Comparison of ENCODE assay signal across 8 cellular contexts in the genomic region with DNA sequence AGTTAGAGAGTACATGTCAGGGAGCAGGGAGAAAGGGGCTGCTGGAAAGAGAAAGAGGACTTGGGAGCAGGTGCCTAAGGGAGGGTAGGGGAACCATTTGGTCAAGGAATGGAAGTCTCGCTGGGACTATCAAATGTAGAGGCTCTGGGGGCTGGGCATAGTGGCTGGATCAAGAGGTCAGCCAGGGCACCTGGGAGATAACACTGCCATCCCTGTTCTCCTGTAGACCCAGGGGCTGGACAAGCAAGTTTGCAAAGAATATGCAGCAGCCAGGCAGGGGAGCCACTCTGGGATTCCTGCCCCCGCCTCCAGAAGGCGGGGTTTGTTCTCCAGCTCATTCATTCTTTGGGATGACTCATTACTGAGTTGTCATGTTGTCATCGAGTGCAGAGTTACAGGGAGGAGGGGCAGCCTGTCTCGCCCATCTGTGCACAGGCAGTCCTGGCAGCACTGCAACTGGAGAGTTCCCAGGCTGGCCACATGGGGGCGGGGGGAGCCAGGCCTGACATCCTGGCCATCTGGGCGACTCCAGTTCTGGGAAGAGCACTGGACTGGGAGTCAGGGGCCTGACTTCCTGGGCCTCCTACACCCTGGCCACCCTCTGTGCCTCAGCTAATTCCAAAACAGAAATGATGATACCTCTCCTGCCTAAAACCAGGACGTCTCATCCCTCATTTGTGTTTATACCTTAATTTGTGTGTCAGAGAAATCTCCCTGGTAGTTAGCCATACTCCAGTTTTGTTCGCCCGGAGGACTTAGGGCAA. TPM values are rescaled to one million over a fixed set of nuclear protein-coding genes. Genes with fewer than 3 reads are reported as not detected.
DNase-seq lines count a peak whose midpoint lies in the region; ATAC-seq and TF ChIP-seq lines count a peak whose summit lies in the region.

No MANE protein-coding gene starts in this region.

- no peak overlapping the region for H3K27ac ChIP-seq in DOHH2 (ENCODE audit: low read depth, low read length)
- no peak overlapping the region for H3K27ac ChIP-seq in Peyer's patch
- H3K27ac ChIP-seq in esophagus squamous epithelium: no peak overlapping the region

- intact Hi-C loops in esophagus squamous epithelium (cut with DNase I): no loop called here

- peak overlapping the region in 1 of 2 donors; percentile 78 for H3K27ac Mint-ChIP-seq in natural killer cell treated with Interleukin-12 subunit alpha and Interleukin-12 subunit beta and Interleukin-15 and Interleukin-18, amount 100 ng/mL, for 72 hours

- H3K4me1 Mint-ChIP-seq in activated T-cell treated with anti-CD3 and anti-CD28 coated beads, Interleukin-2, amount 50 U/mL, for 4 hours (ENCODE audit: low read depth): peaks cover 8% of the 10 kb centered on the region
- peaks cover 11 to 19% of the 10 kb centered on the region in 2 donors for H3K4me1 Mint-ChIP-seq in natural killer cell treated with Interleukin-12 subunit alpha and Interleukin-12 subunit beta and Interleukin-15 and Interleukin-18, amount 100 ng/mL, for 72 hours (ENCODE audit: low read depth in 2 of 2)

- H3K9me3 Mint-ChIP-seq in activated T-cell treated with anti-CD3 and anti-CD28 coated beads, Interleukin-2, amount 50 U/mL, for 4 hours: no peaks in the 10 kb centered on the region
- H3K9me3 Mint-ChIP-seq in natural killer cell treated with Interleukin-12 subunit alpha and Interleukin-12 subunit beta and Interleukin-15 and Interleukin-18, amount 100 ng/mL, for 72 hours: no peaks in the 10 kb centered on the region

- no peak overlapping the region for H3K4me2 ChIP-seq in DOHH2 (ENCODE audit: low read length)

- no peaks in the 10 kb centered on the region for H4K20me1 ChIP-seq in DOHH2 (ENCODE audit: control insufficient read depth, insufficient read depth, low read depth, low read length)

- no peak overlapping the region for H3K4me3 ChIP-seq in DOHH2 (ENCODE audit: low read length)
- no peak overlapping the region for H3K4me3 ChIP-seq in Peyer's patch
- H3K4me3 ChIP-seq in esophagus squamous epithelium: no peak overlapping the region

- H3K4me1 ChIP-seq in DOHH2 (ENCODE audit: control insufficient read depth, low read length) (no peaks in the 10 kb centered on the region), Peyer's patch (peaks cover 0 to 5% (median 2%) of the 10 kb centered on the region in 4 donors), esophagus squamous epithelium (peaks cover 3 to 13% (median 8%) of the 10 kb centered on the region in 3 donors)

- H3K36me3 ChIP-seq in DOHH2 (ENCODE audit: control insufficient read depth, low read length): no peaks in the 10 kb centered on the region
- H3K36me3 ChIP-seq in Peyer's patch: no peaks in the 10 kb centered on the region
- no peaks in the 10 kb centered on the region for H3K36me3 ChIP-seq in esophagus squamous epithelium

- H3K79me2 ChIP-seq in DOHH2 (ENCODE audit: control insufficient read depth, low read length): no peaks in the 10 kb centered on the region

- TF ChIP-seq POLR2A in Peyer's patch (IDR thresholded peaks at IDR 0.05): no peak
- no peak for TF ChIP-seq POLR2A in esophagus squamous epithelium (IDR thresholded peaks at IDR 0.05)

- WGBS in esophagus squamous epithelium, 2 donors: 19 to 46% methylated on average over 4 to 10 of the region's 10 CpGs

- DNase-seq in H4 (ENCODE audit: low spot score) (peak; percentile 98), Peyer's patch (peak; percentile 71 to 94 (median 91)), esophagus squamous epithelium (lab: John Stamatoyannopoulos, UW) (peak; percentile 34)
- DNase-seq in activated T-cell treated with anti-CD3 and anti-CD28 coated beads, Interleukin-2, amount 50 U/mL, for 4 hours: peak; percentile 75
- peak; percentile 92 for DNase-seq in natural killer cell treated with Interleukin-12 subunit alpha and Interleukin-12 subunit beta and Interleukin-15 and Interleukin-18, amount 100 ng/mL, for 72 hours (ENCODE audit: low spot score)
- DNase-seq in stimulated activated naive CD4-positive, alpha-beta T cell (lab: John Stamatoyannopoulos, UW): peak; percentile 17 to 57 (median 52)

- ATAC-seq in activated T-cell treated with anti-CD3 and anti-CD28 coated beads, Interleukin-2, amount 50 U/mL, for 4 hours: peak; percentile 100
- ATAC-seq in natural killer cell treated with Interleukin-12 subunit alpha and Interleukin-12 subunit beta and Interleukin-15 and Interleukin-18, amount 100 ng/mL, for 72 hours: peak; percentile 100

- H3K4me3 Mint-ChIP-seq in activated T-cell treated with anti-CD3 and anti-CD28 coated beads, Interleukin-2, amount 50 U/mL, for 4 hours: no peak overlapping the region
- H3K4me3 Mint-ChIP-seq in natural killer cell treated with Interleukin-12 subunit alpha and Interleukin-12 subunit beta and Interleukin-15 and Interleukin-18, amount 100 ng/mL, for 72 hours: no peak overlapping the region

- no peaks in the 10 kb centered on the region for H3K27me3 Mint-ChIP-seq in activated T-cell treated with anti-CD3 and anti-CD28 coated beads, Interleukin-2, amount 50 U/mL, for 4 hours (ENCODE audit: low read depth)
- H3K27me3 Mint-ChIP-seq in natural killer cell treated with Interleukin-12 subunit alpha and Interleukin-12 subunit beta and Interleukin-15 and Interleukin-18, amount 100 ng/mL, for 72 hours: peaks cover 0 to 9% of the 10 kb centered on the region in 2 donors

- no peaks in the 10 kb centered on the region for H3F3A ChIP-seq in DOHH2 (ENCODE audit: control insufficient read depth, insufficient read depth)

- no peaks in the 10 kb centered on the region for H3K9me2 ChIP-seq in DOHH2 (replicated peaks; ENCODE audit: control insufficient read depth, low read length)

- no peaks in the 10 kb centered on the region for H3K36me3 Mint-ChIP-seq in activated T-cell treated with anti-CD3 and anti-CD28 coated beads, Interleukin-2, amount 50 U/mL, for 4 hours (ENCODE audit: insufficient read depth)
- H3K36me3 Mint-ChIP-seq in natural killer cell treated with Interleukin-12 subunit alpha and Interleukin-12 subunit beta and Interleukin-15 and Interleukin-18, amount 100 ng/mL, for 72 hours: no peaks in the 10 kb centered on the region

- H3K27me3 ChIP-seq in DOHH2 (ENCODE audit: control insufficient read depth, low read length) (no peaks in the 10 kb centered on the region; the same call in 1 of the 2 replicates), Peyer's patch (no peaks in the 10 kb centered on the region), esophagus squamous epithelium (no peaks in the 10 kb centered on the region)

- TF ChIP-seq CTCF in DOHH2 (IDR thresholded peaks at IDR 0.05; ENCODE audit: low read depth, low read length, poor library complexity, severe bottlenecking): peak; percentile 93
- peak; percentile 85 for TF ChIP-seq CTCF in LNCAP (IDR thresholded peaks at IDR 0.05)
- peak; percentile 67 to 97 (median 93) for TF ChIP-seq CTCF in Peyer's patch (IDR thresholded peaks at IDR 0.05)
- TF ChIP-seq CTCF in esophagus squamous epithelium (IDR thresholded peaks at IDR 0.05): peak; percentile 83 to 98 (median 96)

- H3K9me3 ChIP-seq in DOHH2 (ENCODE audit: control insufficient read depth, insufficient read depth, low read length): no peaks in the 10 kb centered on the region
- no peaks in the 10 kb centered on the region for H3K9me3 ChIP-seq in Peyer's patch
- H3K9me3 ChIP-seq in esophagus squamous epithelium: no peaks in the 10 kb centered on the region

RNA-seq across cellular contexts. Expression of gene ZFAND3, which starts 28.2 kb away (rescaled TPM):
- total RNA-seq in H4 (2014; rRNA removed; shearing (Covaris generic)): 7.4 and 9.2 TPM in 2 replicates
- 10 to 100 TPM; 30.5 to 57.4 (median 53.3) TPM for total RNA-seq in Peyer's patch
- total RNA-seq in activated T-cell treated with anti-CD3 and anti-CD28 coated beads, Interleukin-2, amount 50 U/mL, for 4 hours: 10 to 100 TPM; 21.5 to 31.4 (median 30.8) TPM
- total RNA-seq in esophagus squamous epithelium: 10 to 100 TPM; 15.7 to 23.8 (median 20.9) TPM
- 100 to 1,000 TPM in 1 of 2 donors, 10 to 100 TPM in 1; 51.0 to 100 TPM for total RNA-seq in natural killer cell treated with Interleukin-12 subunit alpha and Interleukin-12 subunit beta and Interleukin-15 and Interleukin-18, amount 100 ng/mL, for 72 hours

Comparison
In these comparisons a context has a peak if more than half of its experiments do, and no peak if none do; other contexts are left out.
1. DNase-seq: peak in every context shown above with its lines; median percentile 98 in H4; 92 in natural killer cell treated with Interleukin-12 subunit alpha and Interleukin-12 subunit beta and Interleukin-15 and Interleukin-18, amount 100 ng/mL, for 72 hours; 91 in Peyer's patch; 75 in activated T-cell treated with anti-CD3 and anti-CD28 coated beads, Interleukin-2, amount 50 U/mL, for 4 hours; 52 in stimulated activated naive CD4-positive, alpha-beta T cell; 34 in esophagus squamous epithelium.